In the genomic region with DNA sequence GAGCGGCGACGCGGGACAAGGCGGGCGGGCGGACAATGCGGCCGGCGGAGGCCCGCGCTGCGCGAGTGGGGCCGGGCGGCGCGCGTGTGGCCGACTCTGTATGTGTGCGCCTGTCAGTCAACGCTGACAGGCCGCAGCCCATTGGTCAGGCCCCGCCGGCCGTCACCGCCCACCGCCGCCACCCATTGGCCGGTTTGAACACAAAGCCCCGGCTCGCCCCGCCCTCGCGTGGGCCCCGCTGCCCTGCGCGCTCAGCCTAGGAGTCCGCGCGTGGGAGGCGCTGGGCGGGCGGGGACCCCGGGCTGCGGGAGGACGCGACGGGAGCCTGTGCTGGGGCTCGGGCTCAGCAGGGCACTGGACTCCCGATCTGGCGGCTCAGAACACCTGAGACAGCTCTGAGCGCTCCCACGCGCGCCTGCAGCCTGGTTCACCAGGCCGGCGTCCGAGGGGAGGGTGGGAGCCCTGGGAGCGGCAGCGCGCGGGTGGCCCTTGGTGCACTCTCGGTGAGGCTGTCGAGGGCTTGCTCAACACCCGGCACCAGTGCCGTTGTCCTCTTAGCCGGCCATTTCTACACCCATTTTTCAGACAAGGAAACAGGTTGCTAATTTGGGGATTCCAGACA, we compare ENCODE assay signal across 8 cellular contexts. TPM values are rescaled to one million over a fixed set of nuclear protein-coding genes. Genes with fewer than 3 reads are reported as not detected.
A peak's percentile ranks its signal among the peaks of the same experiment; 100 is the strongest.
DNase-seq lines count a peak whose midpoint lies in the region; ATAC-seq and TF ChIP-seq lines count a peak whose summit lies in the region.

A gene with protein sequence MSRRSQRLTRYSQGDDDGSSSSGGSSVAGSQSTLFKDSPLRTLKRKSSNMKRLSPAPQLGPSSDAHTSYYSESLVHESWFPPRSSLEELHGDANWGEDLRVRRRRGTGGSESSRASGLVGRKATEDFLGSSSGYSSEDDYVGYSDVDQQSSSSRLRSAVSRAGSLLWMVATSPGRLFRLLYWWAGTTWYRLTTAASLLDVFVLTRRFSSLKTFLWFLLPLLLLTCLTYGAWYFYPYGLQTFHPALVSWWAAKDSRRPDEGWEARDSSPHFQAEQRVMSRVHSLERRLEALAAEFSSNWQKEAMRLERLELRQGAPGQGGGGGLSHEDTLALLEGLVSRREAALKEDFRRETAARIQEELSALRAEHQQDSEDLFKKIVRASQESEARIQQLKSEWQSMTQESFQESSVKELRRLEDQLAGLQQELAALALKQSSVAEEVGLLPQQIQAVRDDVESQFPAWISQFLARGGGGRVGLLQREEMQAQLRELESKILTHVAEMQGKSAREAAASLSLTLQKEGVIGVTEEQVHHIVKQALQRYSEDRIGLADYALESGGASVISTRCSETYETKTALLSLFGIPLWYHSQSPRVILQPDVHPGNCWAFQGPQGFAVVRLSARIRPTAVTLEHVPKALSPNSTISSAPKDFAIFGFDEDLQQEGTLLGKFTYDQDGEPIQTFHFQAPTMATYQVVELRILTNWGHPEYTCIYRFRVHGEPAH (minus strand): TSS at position 88 of the 622 bp plus-strand sequence. CDS start 3,370 bp downstream, outside the sequence.

- peaks cover 24% of the 10 kb centered on the region for H3K36me3 Mint-ChIP-seq in Caco-2 (ENCODE audit: insufficient read depth, unreplicated experiment)
- H3K36me3 Mint-ChIP-seq in nephron (ENCODE audit: low read depth), result peaks cover 11% of the 10 kb centered on the region

- peak; percentile 56 for ATAC-seq in GM19455 (IDR thresholded peaks at IDR 0.05; ENCODE audit: unreplicated experiment)
- peak; percentile 75 for ATAC-seq in stimulated activated naive CD8-positive, alpha-beta T cell treated with anti-CD3 and anti-CD28 coated beads, Interleukin-15, Interleukin-2, amounts not matched to agents 100 U/mL and 50 U/mL, for 24 hours

- no peak for TF ChIP-seq CTCF in Caco-2 (IDR thresholded peaks at IDR 0.05; ENCODE audit: insufficient read depth in 1 of 2, low read depth in 1 of 2, low read length in 1 of 2, severe bottlenecking in 1 of 2, unreplicated experiment in 1 of 2)
- no peak for TF ChIP-seq CTCF in fibroblast of the aortic adventitia (IDR thresholded peaks at IDR 0.05; ENCODE audit: insufficient read depth, low read length)
- no peak for TF ChIP-seq CTCF in nephron (IDR thresholded peaks at IDR 0.05; ENCODE audit: unreplicated experiment in 3 of 3)

- TF ChIP-seq POLR2A in Raji (IDR thresholded peaks at IDR 0.05; ENCODE audit: insufficient read depth, low read depth, low read length), result peak; percentile 66

- H3K4me1 Mint-ChIP-seq in Caco-2 (ENCODE audit: low read depth, unreplicated experiment) (peaks cover 13% of the 10 kb centered on the region), nephron (peaks cover 56% of the 10 kb centered on the region)

- no peaks in the 10 kb centered on the region for H3K9me3 Mint-ChIP-seq in Caco-2 (ENCODE audit: unreplicated experiment)
- H3K9me3 Mint-ChIP-seq in nephron, result no peaks in the 10 kb centered on the region

- CTCF ChIA-PET in Caco-2 (lab: Charles Lee), result interaction anchor here (1.1 to 1.6 kb wide), 2 partner anchors 10 to 13 kb away, joined by 4 to 11 read pairs; no protein-coding TSS in a partner anchor

- H3K27me3 ChIP-seq in Caco-2 (replicated peaks; ENCODE audit: control insufficient read depth, insufficient read depth, low read length), result no peaks in the 10 kb centered on the region

- no TSS peak for BruUV-seq in Caco-2 (replicated peaks; lab: Mats Ljungman, UMichigan)

- POLR2A ChIA-PET in Caco-2 (lab: Charles Lee), result no interaction called here

- intact Hi-C loops in Caco-2 (cut with micrococcal nuclease; ENCODE audit: unreplicated experiment), result loop anchor here (5.0 kb wide), 1 partner anchor 49 kb away; a partner anchor contains a TSS

- H3K27me3 Mint-ChIP-seq in Caco-2 (ENCODE audit: insufficient read depth, unreplicated experiment) (no peaks in the 10 kb centered on the region), nephron (ENCODE audit: low read depth) (peaks cover 9% of the 10 kb centered on the region)

- H3K4me3 Mint-ChIP-seq in Caco-2 (ENCODE audit: unreplicated experiment) (peak within 1 kb of the TSS; percentile 77), nephron (peak within 1 kb of the TSS; percentile 91 to 94 (median 91))

- H3K9me3 ChIP-seq in Caco-2, result no peaks in the 10 kb centered on the region

- peak; percentile 85 to 91 for DNase-seq in Caco-2
- DNase-seq in HT1080 (ENCODE audit: low read depth), result peak; percentile 79
- peak; percentile 90 for DNase-seq in activated effector memory CD4-positive, alpha-beta T cell treated with Interleukin-2 at 50 U/mL for 16 hours
- DNase-seq in fibroblast of the aortic adventitia (ENCODE audit: low read depth), result peak; percentile 78
- DNase-seq in stimulated activated naive CD8-positive, alpha-beta T cell treated with anti-CD3 and anti-CD28 coated beads, Interleukin-15, Interleukin-2, amounts not matched to agents 100 U/mL and 50 U/mL, for 24 hours, result peak; percentile 96

- peak within 1 kb of the TSS; percentile 94 for H3K4me3 ChIP-seq in Caco-2 (ENCODE audit: low read depth, low read length)
- peak within 1 kb of the TSS; percentile 68 for H3K4me3 ChIP-seq in fibroblast of the aortic adventitia (ENCODE audit: low read depth, low read length)

- peak within 1 kb of the TSS; percentile 80 for H3K27ac Mint-ChIP-seq in Caco-2 (ENCODE audit: unreplicated experiment)
- peak within 1 kb of the TSS; percentile 84 to 93 (median 90) for H3K27ac Mint-ChIP-seq in nephron

- peaks cover 21% of the 10 kb centered on the region for H3K4me1 ChIP-seq in Caco-2

- H3K36me3 ChIP-seq in Caco-2 (ENCODE audit: control insufficient read depth, insufficient read depth, low read length), result peaks cover 2% of the 10 kb centered on the region

RNA-seq across cellular contexts. Expression of the gene that starts here (rescaled TPM):
- total RNA-seq in Caco-2 (2022), result 61.9 and 67.8 TPM in 2 replicates
- total RNA-seq in HT1080 (2014; rRNA removed; shearing (Covaris generic)), result 84.8 and 87.9 TPM in 2 replicates
- 87.3 and 90.0 TPM in 2 replicates for polyA plus RNA-seq in HT1080 (2015; cell fraction: cytosol; rRNA removed)
- polyA plus RNA-seq in HT1080 (2015; cell fraction: nucleus; rRNA removed), result 231 and 236 TPM in 2 replicates
- 69.1 and 93.2 TPM in 2 replicates for total RNA-seq in fibroblast of the aortic adventitia (ENCODE audit: low replicate concordance)

Comparison
In these comparisons a context has a peak if more than half of its experiments do, and no peak if none do; other contexts are left out.
1. Peak in every context shown above with its lines: DNase-seq, ATAC-seq and H3K4me3 ChIP-seq.